18 cellular contexts compared by ENCODE assay signal in genomic region chr11:32439488-32440210, GRCh38. TPM values are rescaled to one million over a fixed set of nuclear protein-coding genes. Genes with fewer than 3 reads are reported as not detected.
DNase-seq lines count a peak whose midpoint lies in the region; ATAC-seq and TF ChIP-seq lines count a peak whose summit lies in the region.
"Had no signal": no experiment of that assay in that cellular context is flagged by ENCODE, and none has a peak within 500 bp of the region (broad histone marks: within the 10 kb centered on the region; RNA-seq: fewer than 3 reads in every experiment).

No MANE protein-coding gene starts in this region.

- TF ChIP-seq POLR2A in testis (IDR thresholded peaks at IDR 0.05) (no peak), gastrocnemius medialis (IDR thresholded peaks at IDR 0.05) (no peak)

- no peak overlapping the region for H3K27ac Mint-ChIP-seq in activated naive CD4-positive, alpha-beta T cell treated with anti-CD3 and anti-CD28 coated beads, Interleukin-2, amount 50 U/mL, for 24 hours
- H3K27ac Mint-ChIP-seq in WTC11 = no peak overlapping the region
- H3K27ac Mint-ChIP-seq: activated T-helper 2 cell treated with anti-CD3 and anti-CD28 coated beads, Interferon-gamma antibody, Interleukin-2, Interleukin-4, amounts not matched to agents 10 μg/mL and 5 μg/mL and 100 μg/mL, durations not matched to agents 14 hours and 24 hours and 36 hours; stimulated activated memory B cell treated with anti-CD40 and anti-IgM and Interleukin-4, amounts not matched to agents 10 μg/mL and 1 μg/mL and 100 μg/mL, for 72 hours had no signal

- H4K8ac ChIP-seq in mesendoderm (ENCODE audit: low read depth, low read length) = no peak overlapping the region

- no peak overlapping the region for H3K9ac ChIP-seq in mesendoderm (ENCODE audit: low read length)

- H3K27me3 ChIP-seq in mesendoderm (ENCODE audit: insufficient read depth, low read length, poor library complexity) (peaks cover 41% of the 10 kb centered on the region), testis (no peaks in the 10 kb centered on the region), gastrocnemius medialis (peaks cover 57 to 82% (median 72%) of the 10 kb centered on the region in 3 donors)

- H3K4me1 ChIP-seq in mesendoderm (ENCODE audit: control insufficient read depth, low read depth, low read length) (peaks cover 6% of the 10 kb centered on the region), testis (peaks cover 5% of the 10 kb centered on the region), gastrocnemius medialis (peaks cover 0 to 3% of the 10 kb centered on the region in 2 donors)

- no peak overlapping the region for H2BK15ac ChIP-seq in mesendoderm (replicated peaks; ENCODE audit: low read depth)

- in situ Hi-C loops in gastrocnemius medialis (cut with MboI; ENCODE audit: low sequenced_read_pairs in 4 of 4) = no loop called here

- H3K27ac ChIP-seq in mesendoderm (ENCODE audit: low read depth, low read length) (no peak overlapping the region), testis (peak overlapping the region; percentile 71 to 80), gastrocnemius medialis (no peak overlapping the region)
- H3K27ac ChIP-seq: heart left ventricle had no signal

- POLR2A ChIA-PET in WTC11 (lab: Charles Lee) = interaction anchor here (0.6 kb wide), 1 partner anchor 18 kb away, joined by 3 read pairs; no protein-coding TSS in a partner anchor

- peaks cover 54% of the 10 kb centered on the region for H3K27me3 Mint-ChIP-seq in activated naive CD4-positive, alpha-beta T cell treated with anti-CD3 and anti-CD28 coated beads, Interleukin-2, amount 50 U/mL, for 24 hours
- peaks cover 94% of the 10 kb centered on the region for H3K27me3 Mint-ChIP-seq in WTC11 (ENCODE audit: low read depth)

- no peak overlapping the region for H3K4me2 ChIP-seq in mesendoderm (ENCODE audit: low read length)

- H3K36me3 ChIP-seq in mesendoderm (ENCODE audit: control insufficient read depth, insufficient read depth, low read length) (no peaks in the 10 kb centered on the region), testis (ENCODE audit: low read depth, missing control alignments) (no peaks in the 10 kb centered on the region), gastrocnemius medialis (no peaks in the 10 kb centered on the region)
- H3K36me3 ChIP-seq: heart left ventricle had no signal

- no peak overlapping the region for H2BK120ac ChIP-seq in mesendoderm (ENCODE audit: low read depth, low read length)

- no CpG with 5 or more reads among the region's 21 CpGs for WGBS in mesendoderm (ENCODE audit: extremely low coverage, insufficient coverage, low lambda C conversion rate)
- 39 to 45% methylated on average over 21 of the region's 21 CpGs for WGBS in testis, 2 donors

- no peaks in the 10 kb centered on the region for H3K9me3 Mint-ChIP-seq in activated naive CD4-positive, alpha-beta T cell treated with anti-CD3 and anti-CD28 coated beads, Interleukin-2, amount 50 U/mL, for 24 hours
- no peaks in the 10 kb centered on the region for H3K9me3 Mint-ChIP-seq in WTC11
- H3K9me3 Mint-ChIP-seq: activated T-helper 2 cell treated with anti-CD3 and anti-CD28 coated beads, Interferon-gamma antibody, Interleukin-2, Interleukin-4, amounts not matched to agents 10 μg/mL and 5 μg/mL and 100 μg/mL, durations not matched to agents 14 hours and 24 hours and 36 hours; stimulated activated memory B cell treated with anti-CD40 and anti-IgM and Interleukin-4, amounts not matched to agents 10 μg/mL and 1 μg/mL and 100 μg/mL, for 72 hours had no signal

- no peak overlapping the region for H3K4ac ChIP-seq in mesendoderm (ENCODE audit: low read depth, low read length)

- H2BK5ac ChIP-seq in mesendoderm (ENCODE audit: low read length) = no peak overlapping the region

- no peaks in the 10 kb centered on the region for H3K9me3 ChIP-seq in testis
- no peaks in the 10 kb centered on the region for H3K9me3 ChIP-seq in gastrocnemius medialis
- H3K9me3 ChIP-seq: heart left ventricle had no signal

- peak overlapping the region; percentile 49 for H3K4me3 Mint-ChIP-seq in activated naive CD4-positive, alpha-beta T cell treated with anti-CD3 and anti-CD28 coated beads, Interleukin-2, amount 50 U/mL, for 24 hours
- peak overlapping the region; percentile 52 for H3K4me3 Mint-ChIP-seq in WTC11
- H3K4me3 Mint-ChIP-seq: stimulated activated memory B cell treated with anti-CD40 and anti-IgM and Interleukin-4, amounts not matched to agents 10 μg/mL and 1 μg/mL and 100 μg/mL, for 72 hours had no signal

- intact Hi-C loops in testis (cut with DNase I; ENCODE audit: low total_unique reads) (no loop called here), gastrocnemius medialis (cut with DNase I; ENCODE audit: low total_unique reads) (no loop called here)

- DNase-seq in activated naive CD4-positive, alpha-beta T cell (lab: John Stamatoyannopoulos, UW) = no peak
- DNase-seq in WTC11 (ENCODE audit: low spot score) (no peak), mesendoderm (no peak), testis (peak; percentile 41), gastrocnemius medialis (no peak), islet precursor cell (no peak)
- DNase-seq: activated CD4-positive, alpha-beta T cell treated with anti-CD3 and anti-CD28 coated beads, Interleukin-2, amount 50 U/mL, for 48 hours; heart left ventricle; kidney; PC-3 had no signal

- no peaks in the 10 kb centered on the region for H3K36me3 Mint-ChIP-seq in activated naive CD4-positive, alpha-beta T cell treated with anti-CD3 and anti-CD28 coated beads, Interleukin-2, amount 50 U/mL, for 24 hours
- no peaks in the 10 kb centered on the region for H3K36me3 Mint-ChIP-seq in WTC11
- H3K36me3 Mint-ChIP-seq: stimulated activated memory B cell treated with anti-CD40 and anti-IgM and Interleukin-4, amounts not matched to agents 10 μg/mL and 1 μg/mL and 100 μg/mL, for 72 hours had no signal

- no peaks in the 10 kb centered on the region for H3K79me2 ChIP-seq in mesendoderm (ENCODE audit: control insufficient read depth, insufficient read depth, low read length)

- no peak overlapping the region for H3K23ac ChIP-seq in mesendoderm (ENCODE audit: low read length)

- H4K5ac ChIP-seq in mesendoderm (ENCODE audit: low read length) = no peak overlapping the region

- H3K4me3 ChIP-seq in mesendoderm (ENCODE audit: low read length) (no peak overlapping the region), testis (peak overlapping the region; percentile 18 to 75), gastrocnemius medialis (no peak overlapping the region)
- H3K4me3 ChIP-seq: GM12878, K562 had no signal

- CTCF ChIA-PET in WTC11 (lab: Charles Lee) = interaction anchor here (0.7 to 2.1 kb wide), 5 partner anchors 9 to 122 kb away, joined by 3 to 14 read pairs (median 4); no protein-coding TSS in a partner anchor

- ATAC-seq in WTC11 = no peak
- no peak for ATAC-seq in HG03469 (IDR thresholded peaks at IDR 0.05; ENCODE audit: unreplicated experiment)
- ATAC-seq in gastrocnemius medialis = no peak
- ATAC-seq: esophagus mucosa; GM12878; heart left ventricle; K562; PC-3; stimulated activated memory B cell treated with anti-CD40 and anti-IgM and Interleukin-4, amounts not matched to agents 10 μg/mL and 1 μg/mL and 100 μg/mL, for 72 hours had no signal

- peaks cover 19% of the 10 kb centered on the region for H3K4me1 Mint-ChIP-seq in activated naive CD4-positive, alpha-beta T cell treated with anti-CD3 and anti-CD28 coated beads, Interleukin-2, amount 50 U/mL, for 24 hours
- H3K4me1 Mint-ChIP-seq in WTC11 = peaks cover 44% of the 10 kb centered on the region

- H3K56ac ChIP-seq in mesendoderm (ENCODE audit: low read length) = peak overlapping the region; percentile 46

- peak overlapping the region; percentile 29 for H3K18ac ChIP-seq in mesendoderm (ENCODE audit: low read length)

- H2AK5ac ChIP-seq in mesendoderm (ENCODE audit: low read length) = no peak overlapping the region

- TF ChIP-seq CTCF in WTC11 (IDR thresholded peaks at IDR 0.05) = no peak
- TF ChIP-seq CTCF in testis (IDR thresholded peaks at IDR 0.05) = no peak
- TF ChIP-seq CTCF in gastrocnemius medialis (IDR thresholded peaks at IDR 0.05 in 4 of 5, conservative IDR thresholded peaks at IDR 0.05 in 1 of 5) = no peak

- H3K79me1 ChIP-seq in mesendoderm (ENCODE audit: low read length) = no peaks in the 10 kb centered on the region

TF ChIP-seq in WTC11, 78 proteins besides CTCF, POLR2A, EP300 and RAD21 (continues in another document):
- TF ChIP-seq AFF4 (CRISPR knock-in tag; IDR thresholded peaks at IDR 0.05; ENCODE audit: borderline replicate concordance) = no peak
- no peak for TF ChIP-seq ZNF423 (CRISPR knock-in tag; IDR thresholded peaks at IDR 0.05)
- no peak for TF ChIP-seq OVOL2 (CRISPR knock-in tag; IDR thresholded peaks at IDR 0.05; ENCODE audit: borderline replicate concordance)
- TF ChIP-seq ZNF138 (CRISPR knock-in tag; conservative IDR thresholded peaks at IDR 0.05) = no peak
- no peak for TF ChIP-seq GTF2I (CRISPR knock-in tag; conservative IDR thresholded peaks at IDR 0.05)
- TF ChIP-seq ZNF121 (CRISPR knock-in tag; IDR thresholded peaks at IDR 0.05) = no peak

RNA-seq across cellular contexts. Expression of gene WT1, which starts 4.3 kb away (rescaled TPM):
- 0.09 to 0.16 TPM in 2 of 3 replicates, not detected in the other for total RNA-seq in WTC11 (2021)
- 1.0 TPM for polyA plus RNA-seq in mesendoderm (2013, experiment 1 of 2)
- polyA plus RNA-seq in mesendoderm (2013, experiment 2 of 2) = 0.92 TPM
- 100 to 1,000 TPM; 189 to 278 TPM for total RNA-seq in testis
- 62.2 TPM for polyA plus RNA-seq in testis (ENCODE audit: insufficient read depth, low read depth, low replicate concordance)
- not detected for total RNA-seq in gastrocnemius medialis
- total RNA-seq: activated T-helper 2 cell treated with anti-CD3 and anti-CD28 coated beads, Interferon-gamma antibody, Interleukin-2, Interleukin-4, amounts not matched to agents 10 μg/mL and 5 μg/mL and 100 μg/mL, durations not matched to agents 14 hours and 24 hours and 36 hours; esophagus mucosa; G401; GM12878 had no signal

Comparison
In these comparisons a context has a peak if more than half of its experiments do, and no peak if none do; other contexts are left out.
1. H3K27ac ChIP-seq: peak in testis (2 of 2); none in mesendoderm (single experiment) and gastrocnemius medialis (0 of 4).
2. H3K4me3 ChIP-seq: peak in testis (2 of 2); none in mesendoderm (single experiment) and gastrocnemius medialis (0 of 4).
3. RNA of gene WT1, which starts 4.3 kb away (total RNA-seq): 189 to 278 TPM in testis; 0.09 to 0.16 TPM in WTC11 and not detected in gastrocnemius medialis; every median in the first group is over 100 times any median in the second.